ENCODE assay signal across 1 cellular context in the genomic region with DNA sequence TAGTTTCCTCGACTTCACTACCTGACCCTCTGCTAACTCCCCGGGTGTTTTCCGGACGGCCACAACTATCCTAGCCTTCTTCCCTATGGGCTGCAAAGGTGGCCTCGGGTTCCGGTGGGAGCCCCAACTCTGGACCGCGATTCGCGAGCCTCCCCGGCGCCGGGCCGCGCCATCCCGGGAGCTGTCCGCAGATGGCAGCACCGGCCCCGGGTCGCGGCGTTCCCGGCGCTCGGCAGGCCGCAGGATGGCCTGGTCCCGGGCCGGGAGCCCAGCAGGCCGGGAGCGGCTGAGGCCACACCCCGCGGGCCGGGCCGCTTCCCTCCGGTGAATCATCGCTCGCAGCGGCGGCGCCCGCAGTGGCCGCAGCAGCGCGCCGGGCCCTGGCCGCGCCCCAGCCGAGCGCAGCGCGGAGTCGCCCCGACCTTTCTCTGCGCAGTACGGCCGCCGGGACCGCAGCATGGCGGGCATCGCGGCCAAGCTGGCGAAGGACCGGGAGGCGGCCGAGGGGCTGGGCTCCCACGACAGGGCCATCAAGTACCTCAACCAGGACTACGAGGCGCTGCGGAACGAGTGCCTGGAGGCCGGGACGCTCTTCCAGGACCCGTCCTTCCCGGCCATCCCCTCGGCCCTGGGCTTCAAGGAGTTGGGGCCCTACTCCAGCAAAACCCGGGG.
TF ChIP-seq lines count a peak whose summit lies in the region.

A gene (plus strand): TSS at position 356 of the 672 bp plus-strand sequence. CDS start 102 bp downstream, at position 458.

TF ChIP-seq in HepG2, 621 proteins besides CTCF, POLR2A, EP300 and RAD21 (continued from another document and continues in another):
- TF ChIP-seq, protein P1, sequence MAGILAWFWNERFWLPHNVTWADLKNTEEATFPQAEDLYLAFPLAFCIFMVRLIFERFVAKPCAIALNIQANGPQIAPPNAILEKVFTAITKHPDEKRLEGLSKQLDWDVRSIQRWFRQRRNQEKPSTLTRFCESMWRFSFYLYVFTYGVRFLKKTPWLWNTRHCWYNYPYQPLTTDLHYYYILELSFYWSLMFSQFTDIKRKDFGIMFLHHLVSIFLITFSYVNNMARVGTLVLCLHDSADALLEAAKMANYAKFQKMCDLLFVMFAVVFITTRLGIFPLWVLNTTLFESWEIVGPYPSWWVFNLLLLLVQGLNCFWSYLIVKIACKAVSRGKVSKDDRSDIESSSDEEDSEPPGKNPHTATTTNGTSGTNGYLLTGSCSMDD (CRISPR knock-in tag; IDR thresholded peaks at IDR 0.05): no peak
- TF ChIP-seq, protein P2, sequence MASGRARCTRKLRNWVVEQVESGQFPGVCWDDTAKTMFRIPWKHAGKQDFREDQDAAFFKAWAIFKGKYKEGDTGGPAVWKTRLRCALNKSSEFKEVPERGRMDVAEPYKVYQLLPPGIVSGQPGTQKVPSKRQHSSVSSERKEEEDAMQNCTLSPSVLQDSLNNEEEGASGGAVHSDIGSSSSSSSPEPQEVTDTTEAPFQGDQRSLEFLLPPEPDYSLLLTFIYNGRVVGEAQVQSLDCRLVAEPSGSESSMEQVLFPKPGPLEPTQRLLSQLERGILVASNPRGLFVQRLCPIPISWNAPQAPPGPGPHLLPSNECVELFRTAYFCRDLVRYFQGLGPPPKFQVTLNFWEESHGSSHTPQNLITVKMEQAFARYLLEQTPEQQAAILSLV (CRISPR knock-in tag; IDR thresholded peaks at IDR 0.05; ENCODE audit: borderline replicate concordance): no peak
- no peak for TF ChIP-seq SRSF9 (IDR thresholded peaks at IDR 0.05; ENCODE audit: borderline replicate concordance, insufficient read depth, low read depth, low read length, poor library complexity, severe bottlenecking)
- peak; percentile 51 for TF ChIP-seq ZNF883 (CRISPR knock-in tag; IDR thresholded peaks at IDR 0.05; ENCODE audit: not compliant biosample characterization)
- TF ChIP-seq, protein P3, sequence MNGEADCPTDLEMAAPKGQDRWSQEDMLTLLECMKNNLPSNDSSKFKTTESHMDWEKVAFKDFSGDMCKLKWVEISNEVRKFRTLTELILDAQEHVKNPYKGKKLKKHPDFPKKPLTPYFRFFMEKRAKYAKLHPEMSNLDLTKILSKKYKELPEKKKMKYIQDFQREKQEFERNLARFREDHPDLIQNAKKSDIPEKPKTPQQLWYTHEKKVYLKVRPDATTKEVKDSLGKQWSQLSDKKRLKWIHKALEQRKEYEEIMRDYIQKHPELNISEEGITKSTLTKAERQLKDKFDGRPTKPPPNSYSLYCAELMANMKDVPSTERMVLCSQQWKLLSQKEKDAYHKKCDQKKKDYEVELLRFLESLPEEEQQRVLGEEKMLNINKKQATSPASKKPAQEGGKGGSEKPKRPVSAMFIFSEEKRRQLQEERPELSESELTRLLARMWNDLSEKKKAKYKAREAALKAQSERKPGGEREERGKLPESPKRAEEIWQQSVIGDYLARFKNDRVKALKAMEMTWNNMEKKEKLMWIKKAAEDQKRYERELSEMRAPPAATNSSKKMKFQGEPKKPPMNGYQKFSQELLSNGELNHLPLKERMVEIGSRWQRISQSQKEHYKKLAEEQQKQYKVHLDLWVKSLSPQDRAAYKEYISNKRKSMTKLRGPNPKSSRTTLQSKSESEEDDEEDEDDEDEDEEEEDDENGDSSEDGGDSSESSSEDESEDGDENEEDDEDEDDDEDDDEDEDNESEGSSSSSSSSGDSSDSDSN (CRISPR knock-in tag; IDR thresholded peaks at IDR 0.05): peak; percentile 94; the same call in 1 of the 2 replicates
- TF ChIP-seq ZNF775 (CRISPR knock-in tag; IDR thresholded peaks at IDR 0.05; ENCODE audit: borderline replicate concordance): no peak
- TF ChIP-seq ZNF878 (CRISPR knock-in tag; IDR thresholded peaks at IDR 0.05): no peak
- 0 out of 2 replicates have a peak, but pooled peaks have one; percentile 10 for TF ChIP-seq SAFB2 (CRISPR knock-in tag; IDR thresholded peaks at IDR 0.05; ENCODE audit: borderline replicate concordance, low read depth)
- TF ChIP-seq, protein P4, sequence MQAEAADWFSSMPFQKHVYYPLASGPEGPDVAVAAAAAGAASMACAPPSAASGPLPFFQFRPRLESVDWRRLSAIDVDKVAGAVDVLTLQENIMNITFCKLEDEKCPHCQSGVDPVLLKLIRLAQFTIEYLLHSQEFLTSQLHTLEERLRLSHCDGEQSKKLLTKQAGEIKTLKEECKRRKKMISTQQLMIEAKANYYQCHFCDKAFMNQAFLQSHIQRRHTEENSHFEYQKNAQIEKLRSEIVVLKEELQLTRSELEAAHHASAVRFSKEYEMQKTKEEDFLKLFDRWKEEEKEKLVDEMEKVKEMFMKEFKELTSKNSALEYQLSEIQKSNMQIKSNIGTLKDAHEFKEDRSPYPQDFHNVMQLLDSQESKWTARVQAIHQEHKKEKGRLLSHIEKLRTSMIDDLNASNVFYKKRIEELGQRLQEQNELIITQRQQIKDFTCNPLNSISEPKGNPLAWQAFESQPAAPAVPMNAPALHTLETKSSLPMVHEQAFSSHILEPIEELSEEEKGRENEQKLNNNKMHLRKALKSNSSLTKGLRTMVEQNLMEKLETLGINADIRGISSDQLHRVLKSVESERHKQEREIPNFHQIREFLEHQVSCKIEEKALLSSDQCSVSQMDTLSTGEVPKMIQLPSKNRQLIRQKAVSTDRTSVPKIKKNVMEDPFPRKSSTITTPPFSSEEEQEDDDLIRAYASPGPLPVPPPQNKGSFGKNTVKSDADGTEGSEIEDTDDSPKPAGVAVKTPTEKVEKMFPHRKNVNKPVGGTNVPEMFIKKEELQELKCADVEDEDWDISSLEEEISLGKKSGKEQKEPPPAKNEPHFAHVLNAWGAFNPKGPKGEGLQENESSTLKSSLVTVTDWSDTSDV (CRISPR knock-in tag; IDR thresholded peaks at IDR 0.05): no peak
- no peak for TF ChIP-seq GTF2F1 (IDR thresholded peaks at IDR 0.05; ENCODE audit: low read length)
- no peak for TF ChIP-seq ZC3H4 (CRISPR knock-in tag; IDR thresholded peaks at IDR 0.05; ENCODE audit: borderline replicate concordance)
- TF ChIP-seq NCOA1 (CRISPR knock-in tag; IDR thresholded peaks at IDR 0.05): no peak
- no peak for TF ChIP-seq ATF1 (CRISPR knock-in tag; IDR thresholded peaks at IDR 0.05)
- no peak; the same call in 1 of the 2 replicates for TF ChIP-seq ISL2 (CRISPR knock-in tag; IDR thresholded peaks at IDR 0.05)
- TF ChIP-seq, protein P5, sequence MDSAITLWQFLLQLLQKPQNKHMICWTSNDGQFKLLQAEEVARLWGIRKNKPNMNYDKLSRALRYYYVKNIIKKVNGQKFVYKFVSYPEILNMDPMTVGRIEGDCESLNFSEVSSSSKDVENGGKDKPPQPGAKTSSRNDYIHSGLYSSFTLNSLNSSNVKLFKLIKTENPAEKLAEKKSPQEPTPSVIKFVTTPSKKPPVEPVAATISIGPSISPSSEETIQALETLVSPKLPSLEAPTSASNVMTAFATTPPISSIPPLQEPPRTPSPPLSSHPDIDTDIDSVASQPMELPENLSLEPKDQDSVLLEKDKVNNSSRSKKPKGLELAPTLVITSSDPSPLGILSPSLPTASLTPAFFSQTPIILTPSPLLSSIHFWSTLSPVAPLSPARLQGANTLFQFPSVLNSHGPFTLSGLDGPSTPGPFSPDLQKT (CRISPR knock-in tag; IDR thresholded peaks at IDR 0.05; ENCODE audit: borderline replicate concordance): no peak
- TF ChIP-seq, protein P6, sequence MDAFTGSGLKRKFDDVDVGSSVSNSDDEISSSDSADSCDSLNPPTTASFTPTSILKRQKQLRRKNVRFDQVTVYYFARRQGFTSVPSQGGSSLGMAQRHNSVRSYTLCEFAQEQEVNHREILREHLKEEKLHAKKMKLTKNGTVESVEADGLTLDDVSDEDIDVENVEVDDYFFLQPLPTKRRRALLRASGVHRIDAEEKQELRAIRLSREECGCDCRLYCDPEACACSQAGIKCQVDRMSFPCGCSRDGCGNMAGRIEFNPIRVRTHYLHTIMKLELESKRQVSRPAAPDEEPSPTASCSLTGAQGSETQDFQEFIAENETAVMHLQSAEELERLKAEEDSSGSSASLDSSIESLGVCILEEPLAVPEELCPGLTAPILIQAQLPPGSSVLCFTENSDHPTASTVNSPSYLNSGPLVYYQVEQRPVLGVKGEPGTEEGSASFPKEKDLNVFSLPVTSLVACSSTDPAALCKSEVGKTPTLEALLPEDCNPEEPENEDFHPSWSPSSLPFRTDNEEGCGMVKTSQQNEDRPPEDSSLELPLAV (CRISPR knock-in tag; conservative IDR thresholded peaks at IDR 0.05; ENCODE audit: low read depth): no peak
- 0 out of 2 replicates have a peak, but pooled peaks have one; percentile 15 for TF ChIP-seq ZMYM4 (CRISPR knock-in tag; IDR thresholded peaks at IDR 0.05)
- TF ChIP-seq ZNF563 (CRISPR knock-in tag; IDR thresholded peaks at IDR 0.05): peak; percentile 70; the same call in 1 of the 2 replicates
- TF ChIP-seq ZNF766 (CRISPR knock-in tag; IDR thresholded peaks at IDR 0.05; ENCODE audit: borderline replicate concordance): 0 out of 2 replicates have a peak, but pooled peaks have one; percentile 50
- no peak for TF ChIP-seq KAT7 (CRISPR knock-in tag; IDR thresholded peaks at IDR 0.05; ENCODE audit: borderline replicate concordance)
- TF ChIP-seq NFE2 (CRISPR knock-in tag; IDR thresholded peaks at IDR 0.05): no peak
- TF ChIP-seq ZNF776 (CRISPR knock-in tag; IDR thresholded peaks at IDR 0.05): no peak; the same call in 1 of the 2 replicates
- TF ChIP-seq ARNT2 (CRISPR knock-in tag; IDR thresholded peaks at IDR 0.05; ENCODE audit: low read depth): no peak
- no peak for TF ChIP-seq SMARCE1 (IDR thresholded peaks at IDR 0.05; ENCODE audit: borderline replicate concordance)
- TF ChIP-seq, protein P7, sequence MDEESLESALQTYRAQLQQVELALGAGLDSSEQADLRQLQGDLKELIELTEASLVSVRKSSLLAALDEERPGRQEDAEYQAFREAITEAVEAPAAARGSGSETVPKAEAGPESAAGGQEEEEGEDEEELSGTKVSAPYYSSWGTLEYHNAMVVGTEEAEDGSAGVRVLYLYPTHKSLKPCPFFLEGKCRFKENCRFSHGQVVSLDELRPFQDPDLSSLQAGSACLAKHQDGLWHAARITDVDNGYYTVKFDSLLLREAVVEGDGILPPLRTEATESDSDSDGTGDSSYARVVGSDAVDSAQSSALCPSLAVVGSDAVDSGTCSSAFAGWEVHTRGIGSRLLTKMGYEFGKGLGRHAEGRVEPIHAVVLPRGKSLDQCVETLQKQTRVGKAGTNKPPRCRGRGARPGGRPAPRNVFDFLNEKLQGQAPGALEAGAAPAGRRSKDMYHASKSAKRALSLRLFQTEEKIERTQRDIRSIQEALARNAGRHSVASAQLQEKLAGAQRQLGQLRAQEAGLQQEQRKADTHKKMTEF (CRISPR knock-in tag; IDR thresholded peaks at IDR 0.05): no peak
- TF ChIP-seq NFIB (CRISPR knock-in tag; IDR thresholded peaks at IDR 0.05; ENCODE audit: borderline replicate concordance): no peak
- TF ChIP-seq MEF2D (CRISPR knock-in tag; IDR thresholded peaks at IDR 0.05): no peak
- TF ChIP-seq KLF11 (CRISPR knock-in tag; IDR thresholded peaks at IDR 0.05): no peak
- TF ChIP-seq SAP130 (CRISPR knock-in tag; IDR thresholded peaks at IDR 0.05; ENCODE audit: low read depth): 0 out of 2 replicates have a peak, but pooled peaks have one; percentile 25
- peak; percentile 41; the same call in 1 of the 2 replicates for TF ChIP-seq GABPB1 (CRISPR knock-in tag; IDR thresholded peaks at IDR 0.05)
- TF ChIP-seq, protein P8, sequence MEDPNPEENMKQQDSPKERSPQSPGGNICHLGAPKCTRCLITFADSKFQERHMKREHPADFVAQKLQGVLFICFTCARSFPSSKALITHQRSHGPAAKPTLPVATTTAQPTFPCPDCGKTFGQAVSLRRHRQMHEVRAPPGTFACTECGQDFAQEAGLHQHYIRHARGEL (CRISPR knock-in tag; IDR thresholded peaks at IDR 0.05): no peak
- TF ChIP-seq, protein P9, sequence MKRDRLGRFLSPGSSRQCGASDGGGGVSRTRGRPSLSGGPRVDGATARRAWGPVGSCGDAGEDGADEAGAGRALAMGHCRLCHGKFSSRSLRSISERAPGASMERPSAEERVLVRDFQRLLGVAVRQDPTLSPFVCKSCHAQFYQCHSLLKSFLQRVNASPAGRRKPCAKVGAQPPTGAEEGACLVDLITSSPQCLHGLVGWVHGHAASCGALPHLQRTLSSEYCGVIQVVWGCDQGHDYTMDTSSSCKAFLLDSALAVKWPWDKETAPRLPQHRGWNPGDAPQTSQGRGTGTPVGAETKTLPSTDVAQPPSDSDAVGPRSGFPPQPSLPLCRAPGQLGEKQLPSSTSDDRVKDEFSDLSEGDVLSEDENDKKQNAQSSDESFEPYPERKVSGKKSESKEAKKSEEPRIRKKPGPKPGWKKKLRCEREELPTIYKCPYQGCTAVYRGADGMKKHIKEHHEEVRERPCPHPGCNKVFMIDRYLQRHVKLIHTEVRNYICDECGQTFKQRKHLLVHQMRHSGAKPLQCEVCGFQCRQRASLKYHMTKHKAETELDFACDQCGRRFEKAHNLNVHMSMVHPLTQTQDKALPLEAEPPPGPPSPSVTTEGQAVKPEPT (CRISPR knock-in tag; IDR thresholded peaks at IDR 0.05; ENCODE audit: low read depth): no peak
- TF ChIP-seq, protein P10, sequence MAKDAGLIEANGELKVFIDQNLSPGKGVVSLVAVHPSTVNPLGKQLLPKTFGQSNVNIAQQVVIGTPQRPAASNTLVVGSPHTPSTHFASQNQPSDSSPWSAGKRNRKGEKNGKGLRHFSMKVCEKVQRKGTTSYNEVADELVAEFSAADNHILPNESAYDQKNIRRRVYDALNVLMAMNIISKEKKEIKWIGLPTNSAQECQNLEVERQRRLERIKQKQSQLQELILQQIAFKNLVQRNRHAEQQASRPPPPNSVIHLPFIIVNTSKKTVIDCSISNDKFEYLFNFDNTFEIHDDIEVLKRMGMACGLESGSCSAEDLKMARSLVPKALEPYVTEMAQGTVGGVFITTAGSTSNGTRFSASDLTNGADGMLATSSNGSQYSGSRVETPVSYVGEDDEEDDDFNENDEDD (CRISPR knock-in tag; IDR thresholded peaks at IDR 0.05; ENCODE audit: borderline replicate concordance): peak; percentile 5; the same call in 1 of the 2 replicates
